Comparison of ENCODE assay signal across 17 cellular contexts in genomic region chr1:198605880-198606458, GRCh38. TPM values are rescaled to one million over a fixed set of nuclear protein-coding genes. Genes with fewer than 3 reads are reported as not detected.
DNase-seq lines count a peak whose midpoint lies in the region; ATAC-seq and TF ChIP-seq lines count a peak whose summit lies in the region.
"Had no signal": no experiment of that assay in that cellular context is flagged by ENCODE, and none has a peak within 500 bp of the region (broad histone marks: within the 10 kb centered on the region; RNA-seq: fewer than 3 reads in every experiment).

No MANE protein-coding gene starts in this region.

- peak overlapping the region; percentile 60; the same call in 1 of the 2 replicates for H2AFZ ChIP-seq in OCI-LY7 (ENCODE audit: low read length)

- peaks cover 5% of the 10 kb centered on the region for H3K36me3 ChIP-seq in OCI-LY7 (ENCODE audit: insufficient read depth, low read length)
- H3K36me3 ChIP-seq: ovary had no signal

- peaks cover 76% of the 10 kb centered on the region for H3K4me1 Mint-ChIP-seq in activated T-cell treated with anti-CD3 and anti-CD28 coated beads, Interleukin-2, amount 50 U/mL, for 24 hours (ENCODE audit: low read depth)
- H3K4me1 Mint-ChIP-seq in activated T-cell treated with anti-CD3 and anti-CD28 coated beads, Interleukin-2, amount 50 U/mL, for 72 hours (ENCODE audit: low read depth): peaks cover 83% of the 10 kb centered on the region
- peaks cover 29% of the 10 kb centered on the region for H3K4me1 Mint-ChIP-seq in chondrocyte (ENCODE audit: low read depth)

- peaks cover 9% of the 10 kb centered on the region for H3K36me3 Mint-ChIP-seq in activated T-cell treated with anti-CD3 and anti-CD28 coated beads, Interleukin-2, amount 50 U/mL, for 24 hours (ENCODE audit: low read depth)
- peaks cover 5 to 8% of the 10 kb centered on the region in 2 donors for H3K36me3 Mint-ChIP-seq in activated T-cell treated with anti-CD3 and anti-CD28 coated beads, Interleukin-2, amount 50 U/mL, for 72 hours (ENCODE audit: insufficient read depth in 2 of 2)
- H3K36me3 Mint-ChIP-seq in chondrocyte (ENCODE audit: low read depth): no peaks in the 10 kb centered on the region

- H3K4me3 Mint-ChIP-seq in activated T-cell treated with anti-CD3 and anti-CD28 coated beads, Interleukin-2, amount 50 U/mL, for 24 hours: no peak overlapping the region
- H3K4me3 Mint-ChIP-seq in activated T-cell treated with anti-CD3 and anti-CD28 coated beads, Interleukin-2, amount 50 U/mL, for 72 hours: no peak overlapping the region
- no peak overlapping the region for H3K4me3 Mint-ChIP-seq in chondrocyte (ENCODE audit: unreplicated experiment)
- H3K4me3 Mint-ChIP-seq: activated B cell treated with CpG ODN at 0.5 μM for 24 hours had no signal

- intact Hi-C loops in OCI-LY7 (cut with micrococcal nuclease; ENCODE audit: unreplicated experiment): no loop called here

- no peak for DNase-seq in activated T-cell treated with anti-CD3 and anti-CD28 coated beads, Interleukin-2, amount 50 U/mL, for 24 hours
- no peak for DNase-seq in activated T-cell treated with anti-CD3 and anti-CD28 coated beads, Interleukin-2, amount 50 U/mL, for 72 hours
- DNase-seq in OCI-LY7 (ENCODE audit: low spot score) (no peak), chondrocyte (ENCODE audit: low spot score) (no peak), retina (peak; percentile 51), DMS114 treated with DMSO at 0.1 percent for 48 hours (lab: John Stamatoyannopoulos, UW; ENCODE audit: unreplicated experiment) (no peak), A172 (ENCODE audit: low spot score) (no peak)
- DNase-seq: activated B cell treated with CpG ODN at 0.5 μM for 24 hours; activated T-cell treated with anti-CD3 and anti-CD28 coated beads, Interleukin-2, amount 50 U/mL, for 48 hours; central memory CD4-positive, alpha-beta T cell; DMS79 treated with DMSO at 0.1 percent for 48 hours; left ventricle myocardium superior; NCI-H1092; ovary; SIG-M5 had no signal

- H3K9me3 ChIP-seq in OCI-LY7 (ENCODE audit: low read length): peaks cover 8% of the 10 kb centered on the region; the same call in 1 of the 2 replicates
- H3K9me3 ChIP-seq: ovary had no signal

- BruUV-seq in OCI-LY7 (replicated peaks; lab: Mats Ljungman, UMichigan): no TSS peak

- no peak overlapping the region for H3K4me3 ChIP-seq in OCI-LY7 (ENCODE audit: low read depth, low read length, poor library complexity, severe bottlenecking)
- H3K4me3 ChIP-seq: ovary had no signal

- H3K27ac ChIP-seq in OCI-LY7 (ENCODE audit: low read depth, low read length, poor library complexity, severe bottlenecking): no peak overlapping the region
- H3K27ac ChIP-seq: ovary had no signal

- CTCF ChIA-PET in OCI-LY7 (lab: Charles Lee; ENCODE audit: unreplicated experiment): interaction anchor here (0.6 to 1.7 kb wide), 2 partner anchors 14 to 874 kb away, joined by 3 to 10 read pairs; no protein-coding TSS in a partner anchor

- no peaks in the 10 kb centered on the region for H3K27me3 Mint-ChIP-seq in activated T-cell treated with anti-CD3 and anti-CD28 coated beads, Interleukin-2, amount 50 U/mL, for 24 hours
- no peaks in the 10 kb centered on the region for H3K27me3 Mint-ChIP-seq in activated T-cell treated with anti-CD3 and anti-CD28 coated beads, Interleukin-2, amount 50 U/mL, for 72 hours (ENCODE audit: low read depth)
- no peaks in the 10 kb centered on the region for H3K27me3 Mint-ChIP-seq in chondrocyte (ENCODE audit: low read depth)
- H3K27me3 Mint-ChIP-seq: activated B cell treated with CpG ODN at 0.5 μM for 24 hours had no signal

- H3K27ac Mint-ChIP-seq in activated T-cell treated with anti-CD3 and anti-CD28 coated beads, Interleukin-2, amount 50 U/mL, for 24 hours: peak overlapping the region; percentile 70
- no peak overlapping the region for H3K27ac Mint-ChIP-seq in activated T-cell treated with anti-CD3 and anti-CD28 coated beads, Interleukin-2, amount 50 U/mL, for 72 hours
- H3K27ac Mint-ChIP-seq in chondrocyte (ENCODE audit: unreplicated experiment): peak overlapping the region; percentile 52
- H3K27ac Mint-ChIP-seq: activated B cell treated with CpG ODN at 0.5 μM for 24 hours had no signal

- no peaks in the 10 kb centered on the region for H3K79me2 ChIP-seq in OCI-LY7 (ENCODE audit: insufficient read depth, low read depth, low read length)

- no peak for TF ChIP-seq CTCF in OCI-LY7 (conservative IDR thresholded peaks at IDR 0.05; ENCODE audit: low read length)
- no peak for TF ChIP-seq CTCF in chondrocyte (IDR thresholded peaks at IDR 0.05)

- peak overlapping the region; percentile 40 for H3K4me2 ChIP-seq in OCI-LY7 (ENCODE audit: low read length)

- ATAC-seq in activated T-cell treated with anti-CD3 and anti-CD28 coated beads, Interleukin-2, amount 50 U/mL, for 72 hours (replicated peaks in 1 of 2): no peak
- no peak for ATAC-seq in HG03097 (IDR thresholded peaks at IDR 0.05; ENCODE audit: low FRiP score, unreplicated experiment)
- ATAC-seq: left ventricle myocardium superior had no signal

- H4K20me1 ChIP-seq in OCI-LY7 (ENCODE audit: insufficient read depth, low read length): no peaks in the 10 kb centered on the region

- POLR2A ChIA-PET in OCI-LY7 (lab: Charles Lee): interaction anchor here (0.5 to 6.9 kb wide), 21 partner anchors 10 to 845 kb away, joined by 3 to 147 read pairs (median 4); no protein-coding TSS in a partner anchor

- peaks cover 48% of the 10 kb centered on the region for H3K4me1 ChIP-seq in OCI-LY7 (ENCODE audit: insufficient read depth, low read length, poor library complexity, severe bottlenecking)

- H3K9me2 ChIP-seq in OCI-LY7 (ENCODE audit: insufficient read depth, low read length): no peaks in the 10 kb centered on the region

- peaks cover 6% of the 10 kb centered on the region for H3K9me3 Mint-ChIP-seq in activated T-cell treated with anti-CD3 and anti-CD28 coated beads, Interleukin-2, amount 50 U/mL, for 24 hours
- peaks cover 4 to 7% of the 10 kb centered on the region in 2 donors for H3K9me3 Mint-ChIP-seq in activated T-cell treated with anti-CD3 and anti-CD28 coated beads, Interleukin-2, amount 50 U/mL, for 72 hours
- H3K9me3 Mint-ChIP-seq in chondrocyte (ENCODE audit: low read depth): no peaks in the 10 kb centered on the region

RNA-seq across cellular contexts. Expression of gene PTPRC, which starts 32.9 kb away (rescaled TPM):
- 100 to 1,000 TPM; 490 to 545 TPM for total RNA-seq in activated T-cell treated with anti-CD3 and anti-CD28 coated beads, Interleukin-2, amount 50 U/mL, for 72 hours
- total RNA-seq in OCI-LY7 (2014; rRNA removed; shearing (Covaris generic)): 161 and 177 TPM in 2 replicates
- 241 and 264 TPM in 2 replicates for total RNA-seq in OCI-LY7 (2022)
- not detected in 3 replicates for total RNA-seq in chondrocyte
- 2.8 and 3.1 TPM in 2 replicates for total RNA-seq in A172 (2014; rRNA removed; shearing (Covaris generic))
- total RNA-seq: NCI-H460 had no signal

Comparison
In these comparisons a context has a peak if more than half of its experiments do, and no peak if none do; other contexts are left out.
1. RNA of gene PTPRC, which starts 32.9 kb away (total RNA-seq): 490 to 545 TPM in activated T-cell treated with anti-CD3 and anti-CD28 coated beads, Interleukin-2, amount 50 U/mL, for 72 hours and 161 to 264 TPM in OCI-LY7; 2.8 to 3.1 TPM in A172 and not detected in chondrocyte; every median in the first group is over 10 times any median in the second.